Comparison of ENCODE assay signal across 8 cellular contexts in the genomic region with DNA sequence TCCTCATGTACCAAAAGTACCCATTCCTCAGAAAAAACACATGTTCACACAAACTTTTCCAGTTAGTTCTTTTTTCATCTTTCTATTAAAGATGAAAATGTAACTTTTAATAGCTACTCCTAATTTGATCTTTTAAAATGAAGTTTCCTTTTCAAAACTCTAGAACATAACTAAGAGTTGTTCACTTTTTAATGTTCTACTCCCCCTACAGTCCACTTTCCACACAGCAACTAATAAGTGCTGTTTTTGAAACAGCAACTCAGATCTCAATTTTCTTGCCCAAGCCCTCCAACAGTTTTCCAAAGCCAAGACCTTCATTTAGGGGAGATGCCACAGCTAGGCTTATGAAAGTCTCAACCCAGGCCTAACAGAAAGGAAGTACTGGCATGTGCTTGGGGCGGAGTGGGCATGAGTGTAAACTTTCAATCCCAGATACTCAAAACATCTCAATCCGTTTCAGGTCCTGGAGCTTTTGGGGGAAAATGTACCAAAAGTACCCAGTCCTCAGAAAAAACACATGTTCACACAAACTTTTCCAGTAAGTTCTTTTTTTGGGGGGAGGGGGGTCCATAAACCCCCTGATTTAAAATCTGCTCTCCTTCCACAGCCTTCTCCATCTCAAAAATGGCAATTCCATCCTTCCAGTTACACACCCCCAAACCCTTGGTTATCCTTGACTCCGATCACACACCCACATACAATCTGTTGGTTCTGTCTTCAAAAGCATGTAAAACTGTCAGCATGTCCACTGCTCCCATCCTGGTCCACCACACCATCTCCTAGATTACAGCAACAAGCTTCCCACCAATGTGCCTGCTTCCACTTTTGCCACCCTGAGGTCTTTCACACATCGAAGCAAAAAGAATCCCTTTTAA. TPM values are rescaled to one million over a fixed set of nuclear protein-coding genes. Genes with fewer than 3 reads are reported as not detected.
DNase-seq lines count a peak whose midpoint lies in the region; ATAC-seq, FAIRE-seq and TF ChIP-seq lines count a peak whose summit lies in the region.

No MANE protein-coding gene starts in this region.

- peaks cover 6% of the 10 kb centered on the region for H3K36me3 Mint-ChIP-seq in neural progenitor cell

- H3K9me3 ChIP-seq in HUES64 (ENCODE audit: insufficient read depth, low read depth, low read length): no peaks in the 10 kb centered on the region
- H3K9me3 ChIP-seq in neural progenitor cell (ENCODE audit: low read depth): no peaks in the 10 kb centered on the region

- H3K4me1 Mint-ChIP-seq in neural progenitor cell: peaks cover 44% of the 10 kb centered on the region

- FAIRE-seq in endometrium (lab: Jason Lieb, UNC): peak; percentile 66

- peak overlapping the region; percentile 74 for H3K27ac Mint-ChIP-seq in neural progenitor cell

- peaks cover 50% of the 10 kb centered on the region for H4K20me1 ChIP-seq in neural progenitor cell (ENCODE audit: low read depth)

- H3K27me3 Mint-ChIP-seq in neural progenitor cell (ENCODE audit: insufficient read depth, low read depth): peaks cover 7% of the 10 kb centered on the region

- H3K4me3 ChIP-seq in HUES64 (ENCODE audit: low read length) (peak overlapping the region; percentile 82), neural progenitor cell (peak overlapping the region; percentile 74)

- ATAC-seq in GM19324 (IDR thresholded peaks at IDR 0.05; ENCODE audit: low FRiP score, unreplicated experiment) (no peak), HG03565 (IDR thresholded peaks at IDR 0.05; ENCODE audit: unreplicated experiment) (no peak)

- no peaks in the 10 kb centered on the region for H3K9me3 Mint-ChIP-seq in neural progenitor cell

- 82% methylated on average over 4 of the region's 4 CpGs for WGBS in HUES64

- H2AFZ ChIP-seq in neural progenitor cell (replicated peaks): no peak overlapping the region

- H3K4me1 ChIP-seq in HUES64 (ENCODE audit: insufficient read depth, low read length) (peaks cover 27% of the 10 kb centered on the region), neural progenitor cell (peaks cover 28% of the 10 kb centered on the region)

- peaks cover 67% of the 10 kb centered on the region for H3K79me2 ChIP-seq in neural progenitor cell (ENCODE audit: low read depth)

- H3K9ac ChIP-seq in HUES64 (ENCODE audit: low read depth, low read length): no peak overlapping the region
- H3K9ac ChIP-seq in neural progenitor cell: no peak overlapping the region

- DNase-seq in NCI-H82 (lab: John Stamatoyannopoulos, UW): peak; percentile 55
- no peak for DNase-seq in NCI-H82 treated with DMSO at 0.1 percent for 48 hours (lab: John Stamatoyannopoulos, UW; ENCODE audit: unreplicated experiment)
- DNase-seq in SK-N-DZ (ENCODE audit: low spot score): peak; percentile 46
- peak; percentile 60 for DNase-seq in neural progenitor cell (ENCODE audit: low spot score)

- peaks cover 20% of the 10 kb centered on the region for H3K36me3 ChIP-seq in HUES64 (ENCODE audit: insufficient read depth, low read length)
- no peaks in the 10 kb centered on the region for H3K36me3 ChIP-seq in neural progenitor cell

- H3K4me3 Mint-ChIP-seq in neural progenitor cell: peak overlapping the region; percentile 97

- no peaks in the 10 kb centered on the region for H3K27me3 ChIP-seq in HUES64 (ENCODE audit: insufficient read depth, low read length)
- H3K27me3 ChIP-seq in neural progenitor cell: no peaks in the 10 kb centered on the region

- peak overlapping the region; percentile 81 for H3K4me2 ChIP-seq in neural progenitor cell

- H3K27ac ChIP-seq in HUES64 (ENCODE audit: low read depth, low read length) (no peak overlapping the region), neural progenitor cell (no peak overlapping the region)

- peak; percentile 74 for TF ChIP-seq CTCF in neural progenitor cell (IDR thresholded peaks at IDR 0.05)

- peaks cover 9% of the 10 kb centered on the region for H3F3A ChIP-seq in neural progenitor cell (ENCODE audit: low read depth)

RNA-seq across cellular contexts. Expression of gene FBL, which starts 2.0 kb away (rescaled TPM):
- polyA plus RNA-seq in HUES64 (2013, experiment 1 of 2): 368 TPM
- 378 TPM for polyA plus RNA-seq in HUES64 (2013, experiment 2 of 2)
- polyA plus RNA-seq in SK-N-DZ (2014; cell fraction: cytosol; rRNA removed): 434 and 468 TPM in 2 replicates
- polyA plus RNA-seq in SK-N-DZ (2014; cell fraction: nucleus; rRNA removed): 167 and 185 TPM in 2 replicates
- 386 and 428 TPM in 2 replicates for total RNA-seq in neural progenitor cell (ENCODE audit: low replicate concordance)

RNA-seq across cellular contexts. Expression of gene DYRK1B, which starts 10.2 kb away (rescaled TPM):
- polyA plus RNA-seq in HUES64 (2013, experiment 1 of 2): 9.5 TPM
- 12.9 TPM for polyA plus RNA-seq in HUES64 (2013, experiment 2 of 2)
- polyA plus RNA-seq in SK-N-DZ (2014; cell fraction: cytosol; rRNA removed): 15.3 and 18.4 TPM in 2 replicates
- 9.5 and 16.3 TPM in 2 replicates for polyA plus RNA-seq in SK-N-DZ (2014; cell fraction: nucleus; rRNA removed)
- total RNA-seq in neural progenitor cell (ENCODE audit: low replicate concordance): 7.8 and 26.8 TPM in 2 replicates
